14 cellular contexts compared by ENCODE assay signal in the genomic region with DNA sequence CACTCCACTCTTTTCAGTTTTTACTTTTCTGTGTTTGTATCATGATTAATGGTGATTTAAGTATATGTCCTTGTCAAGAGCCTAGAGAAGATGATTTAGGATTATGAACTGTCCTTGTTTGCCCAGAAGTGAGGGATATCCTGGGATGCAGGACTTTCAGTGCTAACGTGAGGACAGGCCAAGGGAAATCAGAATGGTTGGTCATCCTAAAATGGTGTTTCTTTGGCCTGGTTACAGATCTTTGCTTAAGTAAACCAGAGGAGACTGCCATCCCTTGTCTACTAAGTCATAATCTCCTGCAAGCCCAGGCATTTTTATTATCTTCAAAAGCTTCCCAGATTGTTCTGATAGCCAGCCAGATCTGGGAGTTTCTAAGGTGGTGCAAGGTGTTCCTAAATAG. TPM values are rescaled to one million over a fixed set of nuclear protein-coding genes. Genes with fewer than 3 reads are reported as not detected.
"Had no signal": no experiment of that assay in that cellular context is flagged by ENCODE, and none has a peak within 500 bp of the region (broad histone marks: within the 10 kb centered on the region; RNA-seq: fewer than 3 reads in every experiment).

No MANE protein-coding gene starts in this region.

- DNase-seq: activated CD4-positive, alpha-beta T cell treated with anti-CD3 and anti-CD28 coated beads, Interleukin-2, amount 50 U/mL, for 48 hours; activated naive CD4-positive, alpha-beta T cell treated with anti-CD3 and anti-CD28 coated beads, Interleukin-2, amount 10 ng/mL, durations not matched to agents 7 days and 5 days; activated T-cell treated with anti-CD3 and anti-CD28 coated beads, Interleukin-2, amount 50 U/mL, for 1 hour; foreskin melanocyte; heart left ventricle; naive thymus-derived CD4-positive, alpha-beta T cell; stimulated activated naive CD8-positive, alpha-beta T cell treated with anti-CD3 and anti-CD28 coated beads, Interleukin-15, Interleukin-2, amounts not matched to agents 100 U/mL and 50 U/mL, for 24 hours; T-helper 1 cell; T1000 had no signal

- H3K4me1 ChIP-seq: suprapubic skin had no signal

- FAIRE-seq: islet of Langerhans had no signal

- H3K27ac ChIP-seq: right atrium auricular region, SK-N-MC, skin epidermis, suprapubic skin had no signal

- H3K4me3 ChIP-seq: heart left ventricle, right atrium auricular region, SK-N-MC, skin epidermis, suprapubic skin had no signal

- H3K9me3 ChIP-seq: heart left ventricle, right atrium auricular region, suprapubic skin had no signal

- H3K36me3 ChIP-seq: heart left ventricle, right atrium auricular region, suprapubic skin had no signal

- H3K27me3 ChIP-seq: heart left ventricle, right atrium auricular region, suprapubic skin had no signal

RNA-seq across cellular contexts. Expression of gene DPYSL3, which starts 22.3 kb away (rescaled TPM):
- polyA plus RNA-seq: naive thymus-derived CD4-positive, alpha-beta T cell had no signal
